In the genomic region with DNA sequence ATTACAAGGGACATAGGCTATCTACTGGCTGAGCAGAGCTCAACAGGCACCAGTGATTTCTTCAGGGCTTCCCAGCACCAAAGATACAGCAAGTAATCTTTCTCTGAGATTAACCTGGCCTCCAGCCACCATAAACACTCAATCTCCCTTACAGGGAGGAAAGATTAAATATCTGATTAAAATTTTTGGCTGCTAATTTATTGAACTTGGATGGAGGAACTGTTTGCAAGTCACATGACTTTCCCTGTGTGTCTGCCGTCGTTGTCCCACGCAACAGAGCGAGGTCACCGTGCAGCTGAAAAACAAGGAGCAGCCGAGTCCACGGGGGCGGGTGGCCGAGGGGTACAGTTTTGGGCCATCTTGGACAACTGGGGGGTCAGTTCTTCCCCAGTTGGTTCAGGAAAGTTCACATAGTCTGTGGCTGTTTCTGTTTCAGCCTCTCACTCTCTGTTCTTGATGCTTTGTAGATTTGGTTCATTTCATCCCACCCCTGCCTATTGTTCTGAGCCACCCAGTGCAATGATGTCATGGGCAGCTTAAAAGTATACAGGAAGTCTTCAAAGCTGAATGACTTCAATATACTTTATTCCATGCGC, we compare ENCODE assay signal across 13 cellular contexts.
DNase-seq lines count a peak whose midpoint lies in the region; ATAC-seq and TF ChIP-seq lines count a peak whose summit lies in the region.
"Had no signal": no experiment of that assay in that cellular context is flagged by ENCODE, and none has a peak within 500 bp of the region (broad histone marks: within the 10 kb centered on the region; RNA-seq: fewer than 3 reads in every experiment).

No MANE protein-coding gene starts in this region.

- no peak overlapping the region for H3K4me3 ChIP-seq in epithelial cell of esophagus (ENCODE audit: low read length)
- peak overlapping the region in 2 of 3 donors; percentile 26 to 31 for H3K4me3 ChIP-seq in right lobe of liver
- H3K4me3 ChIP-seq in thyroid gland (replicated peaks in 1 of 3): no peak overlapping the region
- H3K4me3 ChIP-seq in CD8-positive, alpha-beta T cell (ENCODE audit: low read depth, low read length): no peak overlapping the region

- DNase-seq in RPMI7951 (ENCODE audit: low read depth) (peak; percentile 43), epithelial cell of esophagus (ENCODE audit: low read depth) (peak; percentile 23), right lobe of liver (peak; percentile 66 to 88 (median 72)), thyroid gland (peak; percentile 5 to 9)
- no peak for DNase-seq in CD8-positive, alpha-beta T cell
- DNase-seq in activated T-cell treated with anti-CD3 and anti-CD28 coated beads, Interleukin-2, amount 50 U/mL, for 4 hours: no peak
- DNase-seq: activated CD4-positive, alpha-beta T cell treated with anti-CD3 and anti-CD28 coated beads, Interleukin-2, amount 50 U/mL, for 4 hours; activated naive CD4-positive, alpha-beta T cell treated with anti-CD3 and anti-CD28 coated beads for 36 hours; cortex of kidney; Kasumi-1; PC-3 had no signal

- no peak overlapping the region for H3K27ac Mint-ChIP-seq in CD8-positive, alpha-beta T cell
- H3K27ac Mint-ChIP-seq: activated naive CD4-positive, alpha-beta T cell treated with anti-CD3 and anti-CD28 coated beads for 36 hours; progenitor cell of endocrine pancreas had no signal

- no peaks in the 10 kb centered on the region for H3K4me1 Mint-ChIP-seq in CD8-positive, alpha-beta T cell (ENCODE audit: low read depth)
- no peaks in the 10 kb centered on the region for H3K4me1 Mint-ChIP-seq in activated T-cell treated with anti-CD3 and anti-CD28 coated beads, Interleukin-2, amount 50 U/mL, for 4 hours (ENCODE audit: low read depth)

- H3K4me3 Mint-ChIP-seq in CD8-positive, alpha-beta T cell: no peak overlapping the region
- no peak overlapping the region for H3K4me3 Mint-ChIP-seq in activated T-cell treated with anti-CD3 and anti-CD28 coated beads, Interleukin-2, amount 50 U/mL, for 4 hours
- H3K4me3 Mint-ChIP-seq: activated naive CD4-positive, alpha-beta T cell treated with anti-CD3 and anti-CD28 coated beads for 36 hours had no signal

- peak; percentile 72 to 82 (median 76) for ATAC-seq in right lobe of liver
- no peak for ATAC-seq in CD8-positive, alpha-beta T cell
- no peak for ATAC-seq in activated T-cell treated with anti-CD3 and anti-CD28 coated beads, Interleukin-2, amount 50 U/mL, for 4 hours
- no peak for ATAC-seq in GM18520 (IDR thresholded peaks at IDR 0.05; ENCODE audit: unreplicated experiment)
- ATAC-seq: PC-3 had no signal

- TF ChIP-seq POLR2A in right lobe of liver (IDR thresholded peaks at IDR 0.05) (no peak), thyroid gland (IDR thresholded peaks at IDR 0.05) (no peak)

- H3K27me3 ChIP-seq in right lobe of liver: no peaks in the 10 kb centered on the region
- no peaks in the 10 kb centered on the region for H3K27me3 ChIP-seq in thyroid gland
- H3K27me3 ChIP-seq in CD8-positive, alpha-beta T cell (ENCODE audit: insufficient read depth, low read length): no peaks in the 10 kb centered on the region

- H3K36me3 ChIP-seq in right lobe of liver (no peaks in the 10 kb centered on the region), thyroid gland (no peaks in the 10 kb centered on the region)
- no peaks in the 10 kb centered on the region for H3K36me3 ChIP-seq in CD8-positive, alpha-beta T cell (ENCODE audit: insufficient read depth, low read length)

- TF ChIP-seq CTCF in epithelial cell of esophagus (IDR thresholded peaks at IDR 0.05; ENCODE audit: insufficient read depth, low read depth, low read length, missing control alignments) (no peak), right lobe of liver (IDR thresholded peaks at IDR 0.05) (no peak), thyroid gland (IDR thresholded peaks at IDR 0.05) (no peak)
- TF ChIP-seq CTCF in CD8-positive, alpha-beta T cell (IDR thresholded peaks at IDR 0.05): no peak

- POLR2A ChIA-PET in CD8-positive, alpha-beta T cell (lab: Charles Lee): no interaction called here

- intact Hi-C loops in right lobe of liver (cut with DNase I): no loop called here
- intact Hi-C loops in thyroid gland (cut with DNase I): no loop called here
- intact Hi-C loops in CD8-positive, alpha-beta T cell (cut with DNase I, micrococcal nuclease): no loop called here

- no peaks in the 10 kb centered on the region for H3K9me3 ChIP-seq in right lobe of liver
- no peaks in the 10 kb centered on the region for H3K9me3 ChIP-seq in thyroid gland
- no peaks in the 10 kb centered on the region for H3K9me3 ChIP-seq in CD8-positive, alpha-beta T cell (ENCODE audit: low read length)

- 13% methylated on average over 10 of the region's 10 CpGs for WGBS in right lobe of liver (ENCODE audit: insufficient coverage, low coverage, low lambda C conversion rate, missing lambda C conversion rate)
- 65 to 81% methylated on average over 10 of the region's 10 CpGs for WGBS in thyroid gland, 2 donors

- H3K27me3 Mint-ChIP-seq in CD8-positive, alpha-beta T cell (ENCODE audit: low read depth): peaks cover 22% of the 10 kb centered on the region
- peaks cover 10% of the 10 kb centered on the region for H3K27me3 Mint-ChIP-seq in activated T-cell treated with anti-CD3 and anti-CD28 coated beads, Interleukin-2, amount 50 U/mL, for 4 hours (ENCODE audit: low read depth)

- peak overlapping the region; percentile 61 to 90 (median 86) for H3K27ac ChIP-seq in right lobe of liver
- peak overlapping the region in 2 of 3 donors; percentile 6 to 34 for H3K27ac ChIP-seq in thyroid gland
- no peak overlapping the region for H3K27ac ChIP-seq in CD8-positive, alpha-beta T cell (ENCODE audit: low read depth, low read length)

- CTCF ChIA-PET in CD8-positive, alpha-beta T cell (lab: Charles Lee): no interaction called here

- H3K4me1 ChIP-seq in right lobe of liver: peaks cover 0 to 29% (median 8%) of the 10 kb centered on the region in 4 donors
- H3K4me1 ChIP-seq in thyroid gland: peaks cover 0 to 5% of the 10 kb centered on the region in 2 donors
- no peaks in the 10 kb centered on the region for H3K4me1 ChIP-seq in CD8-positive, alpha-beta T cell (ENCODE audit: insufficient read depth, low read length)

- no peaks in the 10 kb centered on the region for H3K36me3 Mint-ChIP-seq in CD8-positive, alpha-beta T cell
- no peaks in the 10 kb centered on the region for H3K36me3 Mint-ChIP-seq in activated T-cell treated with anti-CD3 and anti-CD28 coated beads, Interleukin-2, amount 50 U/mL, for 4 hours (ENCODE audit: insufficient read depth)

- H3K9me3 Mint-ChIP-seq in CD8-positive, alpha-beta T cell: no peaks in the 10 kb centered on the region
- peaks cover 4% of the 10 kb centered on the region for H3K9me3 Mint-ChIP-seq in activated T-cell treated with anti-CD3 and anti-CD28 coated beads, Interleukin-2, amount 50 U/mL, for 4 hours
- H3K9me3 Mint-ChIP-seq: activated naive CD4-positive, alpha-beta T cell treated with anti-CD3 and anti-CD28 coated beads for 36 hours had no signal

Comparison
In these comparisons a context has a peak if more than half of its experiments do, and no peak if none do; other contexts are left out.
1. DNase-seq: peak in RPMI7951 (single experiment), epithelial cell of esophagus (single experiment), right lobe of liver (3 of 3) and thyroid gland (2 of 2); none in CD8-positive, alpha-beta T cell (0 of 7) and activated T-cell treated with anti-CD3 and anti-CD28 coated beads, Interleukin-2, amount 50 U/mL, for 4 hours (single experiment).
2. H3K4me3 ChIP-seq: peak in right lobe of liver (2 of 3); none in epithelial cell of esophagus (single experiment), thyroid gland (0 of 3) and CD8-positive, alpha-beta T cell (single experiment).
3. ATAC-seq: peak in right lobe of liver (4 of 4); none in CD8-positive, alpha-beta T cell (single experiment), activated T-cell treated with anti-CD3 and anti-CD28 coated beads, Interleukin-2, amount 50 U/mL, for 4 hours (0 of 2) and GM18520 (single experiment).